2 cellular contexts compared by ENCODE assay signal in the genomic region with DNA sequence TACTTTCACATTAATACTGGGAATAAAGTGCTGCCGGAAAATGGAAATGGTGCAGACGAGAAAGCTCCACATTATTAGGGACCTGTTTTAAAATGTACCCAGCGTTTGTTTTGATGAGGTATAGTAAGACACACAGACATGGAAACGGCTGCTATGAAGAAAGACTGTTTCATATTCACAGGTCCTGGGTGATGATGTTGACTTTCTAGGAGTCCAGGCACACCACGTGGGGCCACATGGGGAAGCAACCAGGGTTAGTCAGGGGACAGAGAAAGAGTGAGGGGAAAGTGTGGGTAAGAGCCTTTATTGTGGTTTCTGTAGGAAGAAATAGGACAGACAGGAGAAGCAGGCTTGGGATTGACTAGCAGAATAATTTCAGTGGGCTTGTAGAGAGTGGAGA.
TF ChIP-seq lines count a peak whose summit lies in the region.

No MANE protein-coding gene starts in this region.

TF ChIP-seq in GM12878, 131 proteins besides CTCF, POLR2A, EP300 and RAD21 (continued from another document):
- TF ChIP-seq, protein P1, sequence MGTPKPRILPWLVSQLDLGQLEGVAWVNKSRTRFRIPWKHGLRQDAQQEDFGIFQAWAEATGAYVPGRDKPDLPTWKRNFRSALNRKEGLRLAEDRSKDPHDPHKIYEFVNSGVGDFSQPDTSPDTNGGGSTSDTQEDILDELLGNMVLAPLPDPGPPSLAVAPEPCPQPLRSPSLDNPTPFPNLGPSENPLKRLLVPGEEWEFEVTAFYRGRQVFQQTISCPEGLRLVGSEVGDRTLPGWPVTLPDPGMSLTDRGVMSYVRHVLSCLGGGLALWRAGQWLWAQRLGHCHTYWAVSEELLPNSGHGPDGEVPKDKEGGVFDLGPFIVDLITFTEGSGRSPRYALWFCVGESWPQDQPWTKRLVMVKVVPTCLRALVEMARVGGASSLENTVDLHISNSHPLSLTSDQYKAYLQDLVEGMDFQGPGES (IDR thresholded peaks at IDR 0.05), result no peak
- TF ChIP-seq JUNB (IDR thresholded peaks at IDR 0.05), result no peak
- no peak for TF ChIP-seq CBX3 (IDR thresholded peaks at IDR 0.05; ENCODE audit: borderline replicate concordance, low read depth)
- no peak for TF ChIP-seq NBN (IDR thresholded peaks at IDR 0.05)
- no peak for TF ChIP-seq MYC (IDR thresholded peaks at IDR 0.05; ENCODE audit: insufficient read depth, insufficient read length, insufficient replicate concordance, low read length, severe bottlenecking)
- no peak for TF ChIP-seq STAT3 (IDR thresholded peaks at IDR 0.05; ENCODE audit: low read depth, low read length)
- TF ChIP-seq ZNF622 (IDR thresholded peaks at IDR 0.05), result no peak
- no peak for TF ChIP-seq TCF3 (IDR thresholded peaks at IDR 0.05; ENCODE audit: borderline replicate concordance, insufficient read depth, low read depth, low read length)
- no peak for TF ChIP-seq FOXM1 (IDR thresholded peaks at IDR 0.05; ENCODE audit: low read depth, low read length)
- TF ChIP-seq KDM1A (IDR thresholded peaks at IDR 0.05; ENCODE audit: borderline replicate concordance), result no peak
- no peak for TF ChIP-seq LARP7 (IDR thresholded peaks at IDR 0.05)
- TF ChIP-seq MTA2 (IDR thresholded peaks at IDR 0.05; ENCODE audit: low read depth), result no peak
- no peak for TF ChIP-seq HDAC6 (IDR thresholded peaks at IDR 0.05; ENCODE audit: unreplicated experiment)
- TF ChIP-seq PAX5 (IDR thresholded peaks at IDR 0.05; ENCODE audit: borderline replicate concordance, low read depth, low read length), result no peak
- no peak for TF ChIP-seq SUZ12 (IDR thresholded peaks at IDR 0.05; ENCODE audit: unreplicated experiment)
- TF ChIP-seq ZBED1 (IDR thresholded peaks at IDR 0.05; ENCODE audit: borderline replicate concordance), result no peak

TF ChIP-seq in SK-N-SH, 30 proteins besides CTCF, POLR2A, EP300 and RAD21:
- TF ChIP-seq, protein P2, sequence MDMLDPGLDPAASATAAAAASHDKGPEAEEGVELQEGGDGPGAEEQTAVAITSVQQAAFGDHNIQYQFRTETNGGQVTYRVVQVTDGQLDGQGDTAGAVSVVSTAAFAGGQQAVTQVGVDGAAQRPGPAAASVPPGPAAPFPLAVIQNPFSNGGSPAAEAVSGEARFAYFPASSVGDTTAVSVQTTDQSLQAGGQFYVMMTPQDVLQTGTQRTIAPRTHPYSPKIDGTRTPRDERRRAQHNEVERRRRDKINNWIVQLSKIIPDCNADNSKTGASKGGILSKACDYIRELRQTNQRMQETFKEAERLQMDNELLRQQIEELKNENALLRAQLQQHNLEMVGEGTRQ (IDR thresholded peaks at IDR 0.05; ENCODE audit: borderline replicate concordance, low read depth, low read length), result no peak
- no peak for TF ChIP-seq EZH2phosphoT487 (IDR thresholded peaks at IDR 0.05; ENCODE audit: borderline replicate concordance, low read depth)
- TF ChIP-seq, protein P3, sequence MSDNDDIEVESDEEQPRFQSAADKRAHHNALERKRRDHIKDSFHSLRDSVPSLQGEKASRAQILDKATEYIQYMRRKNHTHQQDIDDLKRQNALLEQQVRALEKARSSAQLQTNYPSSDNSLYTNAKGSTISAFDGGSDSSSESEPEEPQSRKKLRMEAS (IDR thresholded peaks at IDR 0.05; ENCODE audit: low read depth), result no peak
